ENCODE assay signal across 1 cellular context in genomic region chr6:106223300-106223930, GRCh38.
TF ChIP-seq lines count a peak whose summit lies in the region.

No MANE protein-coding gene starts in this region.

TF ChIP-seq in K562, 482 proteins besides CTCF, POLR2A, EP300 and RAD21 (continued from another document):
- 0 out of 2 replicates have a peak, but pooled peaks have one; percentile 23 for TF ChIP-seq CHAMP1 (IDR thresholded peaks at IDR 0.05)
- TF ChIP-seq SMC3 (conservative IDR thresholded peaks at IDR 0.05; ENCODE audit: insufficient read depth, low read depth, low read length): peak; percentile 34; the same call in 1 of the 2 replicates
- peak; percentile 60; the same call in 1 of the 2 replicates for TF ChIP-seq DEAF1 (CRISPR knock-in tag; IDR thresholded peaks at IDR 0.05)
- TF ChIP-seq MCM7 (IDR thresholded peaks at IDR 0.05): no peak
- 0 out of 2 replicates have a peak, but pooled peaks have one; percentile 17 for TF ChIP-seq RB1 (IDR thresholded peaks at IDR 0.05; ENCODE audit: low read depth)
- TF ChIP-seq PHF21A (IDR thresholded peaks at IDR 0.05; ENCODE audit: borderline replicate concordance, low read depth): peak; percentile 53; the same call in 1 of the 2 replicates
